In genomic region chr1:47818682-47819502, GRCh38 we compare ENCODE assay signal across 20 cellular contexts.
"Had no signal": no experiment of that assay in that cellular context is flagged by ENCODE, and none has a peak within 500 bp of the region (broad histone marks: within the 10 kb centered on the region; RNA-seq: fewer than 3 reads in every experiment).

No MANE protein-coding gene starts in this region.

- FAIRE-seq: islet of Langerhans had no signal

- H3K27ac ChIP-seq: breast epithelium, left lung, thyroid gland had no signal

- H3K27me3 ChIP-seq: breast epithelium, gastrocnemius medialis, left lung, thyroid gland had no signal

- H3K4me1 ChIP-seq: breast epithelium, gastrocnemius medialis, left lung, thyroid gland had no signal

- ATAC-seq: activated CD8-positive, alpha-beta T cell treated with anti-CD3 and anti-CD28 coated beads, Interleukin-2, amount 10 ng/mL, durations not matched to agents 7 days and 5 days; activated naive CD4-positive, alpha-beta T cell treated with anti-CD3 and anti-CD28 coated beads, Interleukin-2, amount 50 U/mL, for 72 hours; gastrocnemius medialis; left lung; stimulated activated memory B cell treated with anti-CD40 and anti-IgM and Interleukin-4, amounts not matched to agents 10 μg/mL and 1 μg/mL and 100 μg/mL, for 72 hours; WTC11 had no signal

- H3K27ac Mint-ChIP-seq: activated CD8-positive, alpha-beta T cell treated with anti-CD3 and anti-CD28 coated beads, Interleukin-2, amount 10 ng/mL, durations not matched to agents 7 days and 5 days; activated naive CD4-positive, alpha-beta T cell treated with anti-CD3 and anti-CD28 coated beads, Interleukin-2, amount 50 U/mL, for 72 hours; endodermal cell; stimulated activated memory B cell treated with anti-CD40 and anti-IgM and Interleukin-4, amounts not matched to agents 10 μg/mL and 1 μg/mL and 100 μg/mL, for 72 hours; WTC11 had no signal

- H3K4me3 Mint-ChIP-seq: activated CD8-positive, alpha-beta T cell treated with anti-CD3 and anti-CD28 coated beads, Interleukin-2, amount 10 ng/mL, durations not matched to agents 7 days and 5 days; endodermal cell; naive B cell; stimulated activated memory B cell treated with anti-CD40 and anti-IgM and Interleukin-4, amounts not matched to agents 10 μg/mL and 1 μg/mL and 100 μg/mL, for 72 hours; WTC11 had no signal

- H3K9me3 ChIP-seq: breast epithelium, gastrocnemius medialis, left lung, thyroid gland had no signal

- H3K9me3 Mint-ChIP-seq: activated naive CD4-positive, alpha-beta T cell treated with anti-CD3 and anti-CD28 coated beads, Interleukin-2, amount 50 U/mL, for 72 hours; endodermal cell; naive B cell; stimulated activated memory B cell treated with anti-CD40 and anti-IgM and Interleukin-4, amounts not matched to agents 10 μg/mL and 1 μg/mL and 100 μg/mL, for 72 hours; WTC11 had no signal

- H3K4me3 ChIP-seq: breast epithelium, dorsolateral prefrontal cortex, gastrocnemius medialis, left lung, thyroid gland had no signal

- H3K36me3 ChIP-seq: breast epithelium, gastrocnemius medialis, left lung, thyroid gland had no signal

- H3K36me3 Mint-ChIP-seq: activated naive CD4-positive, alpha-beta T cell treated with anti-CD3 and anti-CD28 coated beads, Interleukin-2, amount 50 U/mL, for 72 hours; naive B cell; stimulated activated memory B cell treated with anti-CD40 and anti-IgM and Interleukin-4, amounts not matched to agents 10 μg/mL and 1 μg/mL and 100 μg/mL, for 72 hours; WTC11 had no signal

- DNase-seq: activated CD4-positive, alpha-beta T cell treated with anti-CD3 and anti-CD28 coated beads for 48 hours; activated CD8-positive, alpha-beta memory T cell treated with anti-CD3 and anti-CD28 coated beads, Interleukin-2, amount 50 U/mL, for 4 hours; activated CD8-positive, alpha-beta T cell treated with anti-CD3 and anti-CD28 coated beads, Interleukin-2, amount 10 ng/mL, durations not matched to agents 7 days and 5 days; activated effector memory CD4-positive, alpha-beta T cell treated with anti-CD3 and anti-CD28 coated beads, Interleukin-2, amount 50 U/mL, for 16 hours; activated T-cell treated with anti-CD3 and anti-CD28 coated beads, Interleukin-2, amount 50 U/mL, for 48 hours; amniotic stem cell; dorsolateral prefrontal cortex; endodermal cell; gastrocnemius medialis; left lung; naive B cell; stimulated activated CD4-positive, alpha-beta T cell treated with anti-CD3 and anti-CD28 coated beads, Interleukin-12 subunit alpha, Interleukin-12 subunit beta, amount 100 ng/mL, for 4 hours; stimulated activated CD4-positive, alpha-beta T cell treated with anti-CD3 and anti-CD28 coated beads, Interleukin-2, amount 100 ng/mL, for 48 hours; T-helper 2 cell; thyroid gland had no signal

- H3K4me1 Mint-ChIP-seq: endodermal cell; naive B cell; stimulated activated memory B cell treated with anti-CD40 and anti-IgM and Interleukin-4, amounts not matched to agents 10 μg/mL and 1 μg/mL and 100 μg/mL, for 72 hours had no signal
